ENCODE assay signal across 17 cellular contexts in genomic region chr7:98555403-98555802, GRCh38.
A peak's percentile ranks its signal among the peaks of the same experiment; 100 is the strongest.
DNase-seq lines count a peak whose midpoint lies in the region; ATAC-seq and TF ChIP-seq lines count a peak whose summit lies in the region.
"Had no signal": no experiment of that assay in that cellular context is flagged by ENCODE, and none has a peak within 500 bp of the region (broad histone marks: within the 10 kb centered on the region; RNA-seq: fewer than 3 reads in every experiment).

No MANE protein-coding gene starts in this region.

- H3K27me3 ChIP-seq in HCT116 (ENCODE audit: insufficient read depth, low read length), result no peaks in the 10 kb centered on the region
- H3K27me3 ChIP-seq: BLaER1 treated with 17β-estradiol and CSF1 and Interleukin-3, amounts not matched to agents 10 nM and 100 nM; foreskin keratinocyte had no signal

- no TSS peak for BruUV-seq in HCT116 (replicated peaks; lab: Mats Ljungman, UMichigan)

- CTCF ChIA-PET in HCT116 (lab: Charles Lee), result no interaction called here
- CTCF ChIA-PET in activated naive CD4-positive, alpha-beta T cell treated with anti-CD3 and anti-CD28 coated beads for 36 hours (lab: Charles Lee), result no interaction called here

- H3K36me3 Mint-ChIP-seq in activated naive CD4-positive, alpha-beta T cell treated with anti-CD3 and anti-CD28 coated beads for 36 hours (ENCODE audit: low read depth), result peaks cover 1% of the 10 kb centered on the region

- peak overlapping the region; percentile 8; the same call in 1 of the 2 replicates for H3K27ac ChIP-seq in HCT116 (ENCODE audit: low read depth, low read length)
- H3K27ac ChIP-seq: BLaER1 treated with 17β-estradiol and CSF1 and Interleukin-3, amounts not matched to agents 10 nM and 100 nM; epithelial cell of prostate; foreskin keratinocyte had no signal

- no peaks in the 10 kb centered on the region for H3K36me3 ChIP-seq in HCT116 (ENCODE audit: control insufficient read depth in 1 of 2, insufficient read depth in 2 of 2, low read length in 2 of 2)
- H3K36me3 ChIP-seq: BLaER1 treated with 17β-estradiol and CSF1 and Interleukin-3, amounts not matched to agents 10 nM and 100 nM had no signal

- no peak overlapping the region for H3K9ac ChIP-seq in HCT116 (ENCODE audit: low read length)
- H3K9ac ChIP-seq: BLaER1 treated with 17β-estradiol and CSF1 and Interleukin-3, amounts not matched to agents 10 nM and 100 nM had no signal

- TF ChIP-seq POLR2A in HCT116 (IDR thresholded peaks at IDR 0.05; ENCODE audit: borderline replicate concordance, extremely low read depth, insufficient read depth, insufficient read length), result no peak

- peak overlapping the region; percentile 63 for H3K4me2 ChIP-seq in HCT116 (ENCODE audit: low read length)
- H3K4me2 ChIP-seq: BLaER1 treated with 17β-estradiol and CSF1 and Interleukin-3, amounts not matched to agents 10 nM and 100 nM had no signal

- ATAC-seq in HCT116, result peak; percentile 70
- ATAC-seq in left colon, result peak; percentile 76
- no peak for ATAC-seq in HG03159 (IDR thresholded peaks at IDR 0.05; ENCODE audit: unreplicated experiment)
- ATAC-seq: activated CD8-positive, alpha-beta T cell treated with anti-CD3 and anti-CD28 coated beads, Interleukin-2, amount 10 ng/mL, durations not matched to agents 7 days and 5 days; foreskin keratinocyte; WTC11 had no signal

- H3K9me3 Mint-ChIP-seq in activated naive CD4-positive, alpha-beta T cell treated with anti-CD3 and anti-CD28 coated beads for 36 hours, result peaks cover 18% of the 10 kb centered on the region

- H3K4me3 Mint-ChIP-seq in activated naive CD4-positive, alpha-beta T cell treated with anti-CD3 and anti-CD28 coated beads for 36 hours, result no peak overlapping the region
- H3K4me3 Mint-ChIP-seq: activated CD8-positive, alpha-beta T cell treated with anti-CD3 and anti-CD28 coated beads, Interleukin-2, amount 10 ng/mL, durations not matched to agents 7 days and 5 days; WTC11 had no signal

- H2AFZ ChIP-seq in HCT116 (ENCODE audit: low read depth, low read length, poor library complexity, severe bottlenecking), result peak overlapping the region; percentile 3

- no peak overlapping the region for H3K27ac Mint-ChIP-seq in activated naive CD4-positive, alpha-beta T cell treated with anti-CD3 and anti-CD28 coated beads for 36 hours
- H3K27ac Mint-ChIP-seq: activated CD8-positive, alpha-beta T cell treated with anti-CD3 and anti-CD28 coated beads, Interleukin-2, amount 10 ng/mL, durations not matched to agents 7 days and 5 days; nephron; WTC11 had no signal

- H3K4me1 ChIP-seq in HCT116 (ENCODE audit: control insufficient read depth in 1 of 2, insufficient read depth in 2 of 2, low read length in 2 of 2), result peaks cover 20 to 36% of the 10 kb centered on the region in 2 experiments
- H3K4me1 ChIP-seq: foreskin keratinocyte had no signal

- POLR2A ChIA-PET in HCT116 (lab: Charles Lee), result no interaction called here

- intact Hi-C loops in HCT116 (cut with micrococcal nuclease) (loop anchor here (10.0 kb wide), 1 partner anchor 279 kb away; no protein-coding TSS in a partner anchor), left colon (cut with DNase I, micrococcal nuclease) (no loop called here)
- intact Hi-C loops in activated naive CD4-positive, alpha-beta T cell treated with anti-CD3 and anti-CD28 coated beads for 36 hours (cut with micrococcal nuclease), result no loop called here

- H3K9me2 ChIP-seq in HCT116 (ENCODE audit: insufficient read depth), result no peaks in the 10 kb centered on the region

- RAD21 ChIA-PET in HCT116 (lab: Charles Lee; ENCODE audit: low non-redundant PET in 1 of 2, low total read pairs in 2 of 2, uncharacterized antibody in 2 of 2, unreplicated experiment in 2 of 2), result interaction anchor here in 1 of 2 experiments (0.6 kb wide), 1 partner anchor 117 kb away, joined by 8 read pairs; no protein-coding TSS in a partner anchor

- H3K27me3 Mint-ChIP-seq in activated naive CD4-positive, alpha-beta T cell treated with anti-CD3 and anti-CD28 coated beads for 36 hours (ENCODE audit: low read depth), result peaks cover 2% of the 10 kb centered on the region

- no peak for TF ChIP-seq RAD21 in HCT116 (IDR thresholded peaks at IDR 0.05; ENCODE audit: low read depth)

- no peaks in the 10 kb centered on the region for H3K79me2 ChIP-seq in HCT116 (ENCODE audit: insufficient read depth, low read length)

- H3K4me1 Mint-ChIP-seq in activated naive CD4-positive, alpha-beta T cell treated with anti-CD3 and anti-CD28 coated beads for 36 hours (ENCODE audit: low read depth), result no peaks in the 10 kb centered on the region
- H3K4me1 Mint-ChIP-seq: WTC11 had no signal

- H3K4me3 ChIP-seq in HCT116 (replicated peaks in 1 of 2; ENCODE audit: low read depth in 1 of 2, low read length in 2 of 2), result peak overlapping the region in 1 of 2 experiments; percentile 29; a peak in 2 of 4 replicates
- H3K4me3 ChIP-seq: BLaER1 treated with 17β-estradiol and CSF1 and Interleukin-3, amounts not matched to agents 10 nM and 100 nM had no signal

- no peaks in the 10 kb centered on the region for H4K20me1 ChIP-seq in HCT116 (ENCODE audit: insufficient read depth)
- H4K20me1 ChIP-seq: BLaER1 treated with 17β-estradiol and CSF1 and Interleukin-3, amounts not matched to agents 10 nM and 100 nM had no signal

- DNase-seq in DMS79 (lab: John Stamatoyannopoulos, UW) (peak; percentile 54), HCT116 (ENCODE audit: low read depth, low spot score) (no peak), NCI-H69 (lab: John Stamatoyannopoulos, UW) (peak; percentile 52), left colon (peak in 1 of 2 donors; percentile 64), germinal center (ENCODE audit: low spot score) (no peak)
- DNase-seq in activated naive CD4-positive, alpha-beta T cell treated with anti-CD3 and anti-CD28 coated beads for 36 hours, result no peak
- DNase-seq: activated CD8-positive, alpha-beta T cell treated with anti-CD3 and anti-CD28 coated beads, Interleukin-2, amount 10 ng/mL, durations not matched to agents 7 days and 5 days; dermis blood vessel endothelial cell; foreskin keratinocyte; kidney glomerular epithelial cell; mesendoderm; T-helper 2 cell had no signal

- no peak for TF ChIP-seq CTCF in HCT116 (IDR thresholded peaks at IDR 0.05 in 2 of 3, conservative IDR thresholded peaks at IDR 0.05 in 1 of 3; ENCODE audit: borderline replicate concordance in 1 of 3, insufficient read depth in 1 of 3, low read depth in 2 of 3, low read length in 2 of 3)

- no peaks in the 10 kb centered on the region; a peak in 1 of 4 replicates for H3K9me3 ChIP-seq in HCT116 (ENCODE audit: control insufficient read depth in 1 of 2, insufficient read depth in 1 of 2, low read depth in 1 of 2, low read length in 2 of 2)

TF ChIP-seq in HCT116, 20 proteins besides CTCF, POLR2A, EP300 and RAD21:
- no peak for TF ChIP-seq YY1 (IDR thresholded peaks at IDR 0.05; ENCODE audit: extremely low read depth, insufficient replicate concordance, low read depth, low read length)
- peak; percentile 67 for TF ChIP-seq FOSL1 (IDR thresholded peaks at IDR 0.05; ENCODE audit: low read depth)
- no peak for TF ChIP-seq EZH2 (IDR thresholded peaks at IDR 0.05)
- TF ChIP-seq REST (IDR thresholded peaks at IDR 0.05; ENCODE audit: low read depth), result no peak
- peak; percentile 46; the same call in 1 of the 2 replicates for TF ChIP-seq JUND (IDR thresholded peaks at IDR 0.05)
- 0 out of 2 replicates have a peak, but pooled peaks have one; percentile 18 for TF ChIP-seq POLR2AphosphoS5 (IDR thresholded peaks at IDR 0.05; ENCODE audit: low read depth, low read length)
- no peak for TF ChIP-seq EGR1 (IDR thresholded peaks at IDR 0.05; ENCODE audit: low read depth)
- no peak for TF ChIP-seq SRF (IDR thresholded peaks at IDR 0.05; ENCODE audit: low read depth)
- TF ChIP-seq EZH2phosphoT487 (IDR thresholded peaks at IDR 0.05; ENCODE audit: borderline replicate concordance), result no peak
- TF ChIP-seq TCF7L2 (IDR thresholded peaks at IDR 0.05; ENCODE audit: borderline replicate concordance, extremely low read depth, insufficient read depth, insufficient read length), result peak; percentile 27
- 0 out of 2 replicates have a peak, but pooled peaks have one; percentile 22 for TF ChIP-seq SP1 (IDR thresholded peaks at IDR 0.05; ENCODE audit: low read depth)
- no peak for TF ChIP-seq SIN3A (IDR thresholded peaks at IDR 0.05; ENCODE audit: low read depth)
TF ChIP-seq in HCT116: peak in this region for 5.

Comparison
In these comparisons a context has a peak if more than half of its experiments do, and no peak if none do; other contexts are left out.
1. DNase-seq: peak in DMS79 (single experiment) and NCI-H69 (single experiment); none in HCT116 (single experiment), activated naive CD4-positive, alpha-beta T cell treated with anti-CD3 and anti-CD28 coated beads for 36 hours (single experiment) and germinal center (single experiment).